ENCODE assay signal across 8 cellular contexts in the genomic region with DNA sequence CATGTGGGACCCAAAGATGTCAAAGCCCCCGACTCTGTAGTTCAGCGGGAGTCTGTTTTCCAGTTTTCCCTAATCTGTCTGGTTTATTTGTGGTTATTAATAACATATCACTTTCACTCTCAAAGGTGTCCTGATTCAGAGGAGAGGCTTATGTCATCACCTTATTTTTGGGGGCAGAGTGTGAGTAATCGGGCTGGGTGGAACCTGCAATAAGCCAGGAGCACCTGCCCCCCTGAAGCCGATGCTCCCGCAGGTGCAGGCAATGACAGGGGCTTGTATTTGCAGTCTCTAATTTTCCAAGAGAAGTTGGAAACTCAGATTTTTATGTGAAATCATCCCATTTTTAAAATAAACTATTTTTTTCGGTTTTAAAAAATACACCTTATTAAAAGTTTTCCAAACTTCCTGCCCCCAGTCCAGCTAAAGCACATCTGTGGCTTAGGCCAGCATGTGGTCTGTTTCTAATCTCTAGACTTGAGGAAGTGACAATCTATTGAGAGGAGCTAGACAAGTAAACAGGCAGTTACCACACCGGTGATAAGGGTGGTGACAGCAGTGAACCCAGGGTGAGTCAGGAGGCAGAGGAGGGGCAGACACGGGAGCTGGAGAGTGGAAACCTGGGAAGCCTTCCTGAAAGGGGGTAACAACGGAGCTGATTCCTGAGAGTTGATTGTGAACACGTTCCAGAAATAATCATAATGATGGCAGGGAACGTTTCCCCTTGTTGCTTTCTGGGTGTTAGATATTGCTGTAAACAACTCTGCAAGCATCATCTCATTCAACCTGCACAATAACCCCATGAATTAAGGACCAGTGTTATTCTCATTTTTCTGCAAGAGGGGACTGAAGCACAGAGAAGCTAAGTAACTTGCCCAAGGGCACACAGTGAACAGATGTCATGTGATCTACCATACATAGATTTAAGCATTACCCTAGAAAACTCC. TPM values are rescaled to one million over a fixed set of nuclear protein-coding genes. Genes with fewer than 3 reads are reported as not detected.
DNase-seq lines count a peak whose midpoint lies in the region; ATAC-seq lines count a peak whose summit lies in the region.

No MANE protein-coding gene starts in this region.

- peak; percentile 73 for DNase-seq in NCI-H226
- peak; percentile 19 for DNase-seq in activated gamma-delta T cell treated with anti-CD3 and anti-CD28 coated beads, Interleukin-2, amount 50 U/mL, for 16 hours (ENCODE audit: low read depth)
- DNase-seq in left lobe of liver (ENCODE audit: low spot score), result no peak
- DNase-seq in cerebellum (ENCODE audit: low spot score), result no peak
- DNase-seq in activated T-cell treated with anti-CD3 and anti-CD28 coated beads, Interleukin-2, amount 50 U/mL, for 1 hour, result no peak
- DNase-seq in stimulated activated CD4-positive, alpha-beta T cell treated with anti-CD3 and anti-CD28 coated beads, Interleukin-12 subunit alpha, Interleukin-12 subunit beta, amount 100 ng/mL, for 4 hours, result no peak

- ATAC-seq in GM18519 (IDR thresholded peaks at IDR 0.05; ENCODE audit: low FRiP score, unreplicated experiment), result peak; percentile 62
- peak; percentile 38 for ATAC-seq in HG02610 (IDR thresholded peaks at IDR 0.05; ENCODE audit: unreplicated experiment)
- ATAC-seq in left lobe of liver, result peak; percentile 71

RNA-seq across cellular contexts. Expression of a gene that starts 37.3 kb away (rescaled TPM):
- total RNA-seq in left lobe of liver (26.4 TPM), cerebellum (6.5 TPM)

Comparison
In these comparisons a context has a peak if more than half of its experiments do, and no peak if none do; other contexts are left out.
1. DNase-seq: peak in NCI-H226 (single experiment) and activated gamma-delta T cell treated with anti-CD3 and anti-CD28 coated beads, Interleukin-2, amount 50 U/mL, for 16 hours (single experiment); none in left lobe of liver (single experiment), cerebellum (single experiment), activated T-cell treated with anti-CD3 and anti-CD28 coated beads, Interleukin-2, amount 50 U/mL, for 1 hour (single experiment) and stimulated activated CD4-positive, alpha-beta T cell treated with anti-CD3 and anti-CD28 coated beads, Interleukin-12 subunit alpha, Interleukin-12 subunit beta, amount 100 ng/mL, for 4 hours (single experiment).
2. Peak in every context shown above with its lines, with median percentiles within 50 percentile points of each other: ATAC-seq.